25 cellular contexts compared by ENCODE assay signal in genomic region chr17:45189002-45189401, GRCh38.
"Had no signal": no experiment of that assay in that cellular context is flagged by ENCODE, and none has a peak within 500 bp of the region (broad histone marks: within the 10 kb centered on the region; RNA-seq: fewer than 3 reads in every experiment).

No MANE protein-coding gene starts in this region.

- H3K4me3 ChIP-seq: colonic mucosa, esophagus squamous epithelium, gastrocnemius medialis, heart right ventricle, left lung, lower lobe of right lung, mucosa of descending colon had no signal

- DNase-seq: colonic mucosa; cortex of kidney; effector CD8-positive, alpha-beta T cell; effector memory CD8-positive, alpha-beta T cell; endodermal cell; erythroblast; esophagus squamous epithelium; foreskin fibroblast; foreskin melanocyte; gastrocnemius medialis; glutamatergic neuron; head of caudate nucleus; heart right ventricle; hippocampal formation; left cardiac atrium; left lung; left ventricle myocardium superior; lower lobe of right lung; mesenchymal stem cell; mucosa of descending colon had no signal

- H3K27ac ChIP-seq: colonic mucosa, epithelial cell of prostate, esophagus squamous epithelium, gastrocnemius medialis, heart right ventricle, left lung, lower lobe of right lung had no signal

- H3K36me3 ChIP-seq: colonic mucosa, esophagus squamous epithelium, gastrocnemius medialis, heart right ventricle, left lung, lower lobe of right lung had no signal

- FAIRE-seq: endometrium, islet of Langerhans, keratinocyte had no signal

- H3K27me3 ChIP-seq: colonic mucosa, esophagus squamous epithelium, gastrocnemius medialis, heart right ventricle, left lung had no signal

- ATAC-seq: effector memory CD8-positive, alpha-beta T cell; esophagus mucosa; gastrocnemius medialis; heart right ventricle; left cardiac atrium; left lung; left ventricle myocardium superior; lower lobe of right lung; mucosa of descending colon had no signal

- H3K9me3 ChIP-seq: colonic mucosa, esophagus squamous epithelium, gastrocnemius medialis, heart right ventricle, left lung, lower lobe of right lung, mucosa of descending colon had no signal

- H3K4me1 ChIP-seq: colonic mucosa, esophagus squamous epithelium, heart right ventricle, left lung, lower lobe of right lung had no signal
